In the genomic region with DNA sequence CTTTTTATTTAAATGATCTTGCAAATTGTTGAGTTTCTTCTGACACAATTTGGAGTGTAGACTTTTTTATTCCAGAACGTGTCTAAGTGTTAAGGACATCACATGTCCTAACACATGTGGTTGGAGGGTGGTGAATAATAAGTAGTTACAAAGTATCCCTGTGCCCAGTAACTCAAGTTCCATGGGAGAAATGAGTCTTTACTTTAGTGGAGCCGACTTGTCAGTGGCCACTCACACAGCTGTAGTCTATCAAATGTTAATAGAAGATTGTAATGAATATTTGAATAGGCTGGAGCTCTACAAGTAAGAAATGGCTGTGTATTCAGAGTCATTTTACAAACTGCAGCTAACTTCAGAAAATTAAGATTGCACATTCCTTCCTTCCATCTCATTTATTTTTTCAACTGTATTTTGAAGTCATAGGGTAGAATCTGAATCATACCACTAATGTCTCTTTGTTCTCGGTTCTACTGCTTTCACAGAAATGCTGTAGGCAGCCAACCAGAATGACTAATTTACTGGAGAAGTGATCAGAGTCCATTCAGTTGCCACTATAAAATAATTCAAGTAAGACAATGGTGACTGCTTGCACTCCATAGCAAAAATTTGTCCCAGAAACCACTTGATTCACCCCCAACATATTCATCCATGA, we compare ENCODE assay signal across 17 cellular contexts.
DNase-seq lines count a peak whose midpoint lies in the region; ATAC-seq and TF ChIP-seq lines count a peak whose summit lies in the region.
"Had no signal": no experiment of that assay in that cellular context is flagged by ENCODE, and none has a peak within 500 bp of the region (broad histone marks: within the 10 kb centered on the region; RNA-seq: fewer than 3 reads in every experiment).

No MANE protein-coding gene starts in this region.

- in situ Hi-C loops in astrocyte of the spinal cord (cut with HindIII; ENCODE audit: low sequenced_read_pairs): no loop called here

- H3K4me3 ChIP-seq in AG04449 (ENCODE audit: low read depth, low read length) (no peak overlapping the region), astrocyte of the spinal cord (ENCODE audit: low read depth, low read length) (no peak overlapping the region), right cardiac atrium (ENCODE audit: low read length) (no peak overlapping the region)

- no peaks in the 10 kb centered on the region for H3K4me1 ChIP-seq in right cardiac atrium (ENCODE audit: control insufficient read depth, insufficient read depth, low read length)

- no peak overlapping the region for H3K27ac ChIP-seq in right cardiac atrium (ENCODE audit: low read length)
- no peak overlapping the region for H3K27ac ChIP-seq in substantia nigra (ENCODE audit: low read depth, low read length, poor library complexity, severe bottlenecking)
- H3K27ac ChIP-seq: epithelial cell of prostate had no signal

- H3K27me3 ChIP-seq in right cardiac atrium (ENCODE audit: control insufficient read depth, insufficient read depth): no peaks in the 10 kb centered on the region

- TF ChIP-seq CTCF in AG04449 (IDR thresholded peaks at IDR 0.05; ENCODE audit: insufficient read depth, low read length, missing control alignments): no peak
- no peak for TF ChIP-seq CTCF in astrocyte of the spinal cord (IDR thresholded peaks at IDR 0.05; ENCODE audit: low read depth, low read length)

- ATAC-seq in right cardiac atrium: peak; percentile 45 to 61
- ATAC-seq in esophagus mucosa: no peak
- ATAC-seq: stimulated activated naive B cell treated with anti-CD40 and anti-IgM and Interleukin-4, amounts not matched to agents 10 μg/mL and 1 μg/mL and 100 μg/mL, for 72 hours had no signal

- CTCF ChIA-PET in AG04449 (lab: Yijun Ruan, JAX): interaction anchor here (1.2 kb wide), 1 partner anchor 10 kb away, joined by 3 read pairs; no protein-coding TSS in a partner anchor

- 52% methylated on average over 3 of the region's 3 CpGs for WGBS in right cardiac atrium

- DNase-seq in AG04449 (ENCODE audit: low read depth, low spot score): peak; percentile 44
- DNase-seq in HT-29 (ENCODE audit: low spot score): peak; percentile 18
- DNase-seq in astrocyte of the spinal cord (ENCODE audit: low read depth, low spot score): peak; percentile 94
- no peak for DNase-seq in right cardiac atrium
- no peak for DNase-seq in NCI-H345 treated with DMSO at 0.1 percent for 48 hours (lab: John Stamatoyannopoulos, UW; ENCODE audit: unreplicated experiment)
- DNase-seq in activated effector memory CD4-positive, alpha-beta T cell treated with anti-CD3 and anti-CD28 coated beads, Interleukin-2, amount 50 U/mL, for 16 hours: no peak
- no peak for DNase-seq in substantia nigra (lab: John Stamatoyannopoulos, UW)
- DNase-seq: activated CD4-positive, alpha-beta T cell treated with anti-CD3 and anti-CD28 coated beads, Interleukin-2, amount 10 ng/mL, durations not matched to agents 7 days and 5 days; caudate nucleus; DMS79 treated with DMSO at 0.1 percent for 48 hours; MV-4-11; NCI-H2227 treated with DMSO at 0.1 percent for 48 hours; stimulated activated CD4-positive, alpha-beta T cell treated with anti-CD3 and anti-CD28 coated beads, Interleukin-4, amount 100 ng/mL, for 4 hours; stimulated activated naive B cell treated with anti-CD40 and anti-IgM and Interleukin-4, amounts not matched to agents 10 μg/mL and 1 μg/mL and 100 μg/mL, for 72 hours; T-helper 9 cell had no signal

- H3K9me3 ChIP-seq in right cardiac atrium (ENCODE audit: control insufficient read depth, low read length): no peaks in the 10 kb centered on the region

- intact Hi-C loops in right cardiac atrium (cut with DNase I): no loop called here

- POLR2A ChIA-PET in AG04449 (lab: Yijun Ruan, JAX): no interaction called here

Comparison
In these comparisons a context has a peak if more than half of its experiments do, and no peak if none do; other contexts are left out.
1. DNase-seq: peak in AG04449 (single experiment), HT-29 (single experiment) and astrocyte of the spinal cord (single experiment); none in right cardiac atrium (0 of 3), NCI-H345 treated with DMSO at 0.1 percent for 48 hours (single experiment), activated effector memory CD4-positive, alpha-beta T cell treated with anti-CD3 and anti-CD28 coated beads, Interleukin-2, amount 50 U/mL, for 16 hours (single experiment) and substantia nigra (0 of 49).